16 cellular contexts compared by ENCODE assay signal in genomic region chr15:36880226-36880912, GRCh38.
A peak's percentile ranks its signal among the peaks of the same experiment; 100 is the strongest.
DNase-seq lines count a peak whose midpoint lies in the region; ATAC-seq and TF ChIP-seq lines count a peak whose summit lies in the region.
"Had no signal": no experiment of that assay in that cellular context is flagged by ENCODE, and none has a peak within 500 bp of the region (broad histone marks: within the 10 kb centered on the region; RNA-seq: fewer than 3 reads in every experiment).

No MANE protein-coding gene starts in this region.

- no peaks in the 10 kb centered on the region for H3K36me3 ChIP-seq in breast epithelium
- H3K36me3 ChIP-seq: SJSA1, thyroid gland had no signal

- H3K4me3 Mint-ChIP-seq in MCF 10A (ENCODE audit: unreplicated experiment), result no peak overlapping the region
- H3K4me3 Mint-ChIP-seq: activated CD4-positive, alpha-beta T cell treated with anti-CD3 and anti-CD28 coated beads, Interleukin-2, amount 10 ng/mL, durations not matched to agents 24 days and 14 days; CD8-positive, alpha-beta T cell had no signal

- no peak for TF ChIP-seq POLR2A in breast epithelium (IDR thresholded peaks at IDR 0.05)

- BruUV-seq in MCF 10A (replicated peaks; lab: Mats Ljungman, UMichigan), result no TSS peak

- no peaks in the 10 kb centered on the region for H3K9me3 ChIP-seq in breast epithelium
- H3K9me3 ChIP-seq: SJSA1, thyroid gland had no signal

- DNase-seq in breast epithelium (ENCODE audit: low spot score in 2 of 2) (no peak), MCF 10A (ENCODE audit: unreplicated experiment) (no peak), epithelial cell of esophagus (ENCODE audit: low read depth) (peak; percentile 15), left kidney (ENCODE audit: low read depth, low spot score) (peak; percentile 85), skeletal muscle cell (ENCODE audit: low read depth) (no peak), hypothalamus (lab: John Stamatoyannopoulos, UW) (no peak), kidney glomerular epithelial cell (lab: John Stamatoyannopoulos, UW) (no peak)
- DNase-seq: activated CD4-positive, alpha-beta T cell treated with anti-CD3 and anti-CD28 coated beads, Interleukin-2, amount 10 ng/mL, durations not matched to agents 24 days and 14 days; activated T-cell treated with anti-CD3 and anti-CD28 coated beads, Interleukin-2, amount 50 U/mL, for 1 hour; CD8-positive, alpha-beta T cell; NCI-H510A; stimulated activated CD4-positive, alpha-beta T cell treated with anti-CD3 and anti-CD28 coated beads, Interleukin-2, amount 100 ng/mL, for 24 hours; stimulated activated CD8-positive, alpha-beta memory T cell treated with anti-CD3 and anti-CD28 coated beads, Interleukin-4, amount 100 ng/mL, for 48 hours; thyroid gland had no signal

- peaks cover 5% of the 10 kb centered on the region for H3K4me1 Mint-ChIP-seq in MCF 10A (ENCODE audit: insufficient read depth, unreplicated experiment)

- H3K27ac Mint-ChIP-seq in MCF 10A (ENCODE audit: low read depth, unreplicated experiment), result no peak overlapping the region
- H3K27ac Mint-ChIP-seq: activated CD4-positive, alpha-beta T cell treated with anti-CD3 and anti-CD28 coated beads, Interleukin-2, amount 10 ng/mL, durations not matched to agents 24 days and 14 days; CD8-positive, alpha-beta T cell had no signal

- H3K27ac ChIP-seq in breast epithelium, result no peak overlapping the region
- H3K27ac ChIP-seq: SJSA1, thyroid gland had no signal

- CTCF ChIA-PET in MCF 10A (lab: Yijun Ruan, JAX), result interaction anchor here (0.6 to 2.9 kb wide), 3 partner anchors 22 to 309 kb away, joined by 3 to 18 read pairs (median 4); no protein-coding TSS in a partner anchor

- H3K27me3 Mint-ChIP-seq in MCF 10A (ENCODE audit: insufficient read depth, unreplicated experiment), result peaks cover 90% of the 10 kb centered on the region

- TF ChIP-seq CTCF in breast epithelium (IDR thresholded peaks at IDR 0.05), result no peak
- TF ChIP-seq CTCF in MCF 10A (IDR thresholded peaks at IDR 0.05; ENCODE audit: unreplicated experiment), result no peak
- no peak for TF ChIP-seq CTCF in epithelial cell of esophagus (IDR thresholded peaks at IDR 0.05; ENCODE audit: insufficient read depth, low read depth, low read length, missing control alignments)

- H3K4me3 ChIP-seq in breast epithelium (peak overlapping the region in 2 of 3 donors; percentile 3 to 5), epithelial cell of esophagus (ENCODE audit: low read length) (peak overlapping the region; percentile 26), skeletal muscle cell (ENCODE audit: low read depth, low read length) (peak overlapping the region; percentile 21)
- H3K4me3 ChIP-seq: SJSA1, thyroid gland had no signal

- H3K9me3 Mint-ChIP-seq in MCF 10A (ENCODE audit: unreplicated experiment), result no peaks in the 10 kb centered on the region
- H3K9me3 Mint-ChIP-seq: activated CD4-positive, alpha-beta T cell treated with anti-CD3 and anti-CD28 coated beads, Interleukin-2, amount 10 ng/mL, durations not matched to agents 24 days and 14 days had no signal

- no peaks in the 10 kb centered on the region for H3K36me3 Mint-ChIP-seq in MCF 10A (ENCODE audit: insufficient read depth, unreplicated experiment)
- H3K36me3 Mint-ChIP-seq: CD8-positive, alpha-beta T cell had no signal

- no peak for ATAC-seq in GM18873 (IDR thresholded peaks at IDR 0.05; ENCODE audit: low FRiP score, unreplicated experiment)
- ATAC-seq: CD8-positive, alpha-beta T cell had no signal

- POLR2A ChIA-PET in MCF 10A (lab: Yijun Ruan, JAX), result no interaction called here

- peaks cover 0 to 8% of the 10 kb centered on the region in 2 donors for H3K4me1 ChIP-seq in breast epithelium
- H3K4me1 ChIP-seq: SJSA1 had no signal

- peaks cover 0 to 31% of the 10 kb centered on the region in 2 donors for H3K27me3 ChIP-seq in breast epithelium

- intact Hi-C loops in breast epithelium (cut with DNase I; ENCODE audit: low total_unique reads) (loop anchor here (10.0 kb wide), 2 partner anchors 224 to 1014 kb away; partner anchors contain the start of gene MEIS2), MCF 10A (cut with micrococcal nuclease) (loop anchor here (5.0 to 10.0 kb wide), 3 partner anchors 378 to 1366 kb away; no protein-coding TSS in a partner anchor)

Comparison
In these comparisons a context has a peak if more than half of its experiments do, and no peak if none do; other contexts are left out.
1. DNase-seq: peak in epithelial cell of esophagus (single experiment) and left kidney (single experiment); none in breast epithelium (0 of 2), MCF 10A (single experiment), skeletal muscle cell (single experiment), hypothalamus (0 of 51) and kidney glomerular epithelial cell (single experiment).
2. Peak in every context shown above with its lines, with median percentiles within 50 percentile points of each other: H3K4me3 ChIP-seq.